In genomic region chr20:63982937-63983336, GRCh38 we compare ENCODE assay signal across 16 cellular contexts. TPM values are rescaled to one million over a fixed set of nuclear protein-coding genes. Genes with fewer than 3 reads are reported as not detected.
DNase-seq lines count a peak whose midpoint lies in the region; ATAC-seq and TF ChIP-seq lines count a peak whose summit lies in the region.
"Had no signal": no experiment of that assay in that cellular context is flagged by ENCODE, and none has a peak within 500 bp of the region (broad histone marks: within the 10 kb centered on the region; RNA-seq: fewer than 3 reads in every experiment).

No MANE protein-coding gene starts in this region.

- H3K27me3 ChIP-seq in SK-N-SH (ENCODE audit: insufficient read depth), result no peaks in the 10 kb centered on the region
- no peaks in the 10 kb centered on the region for H3K27me3 ChIP-seq in DND-41 (ENCODE audit: insufficient read depth, low read length, poor library complexity)
- H3K27me3 ChIP-seq: left lung had no signal

- H3K36me3 ChIP-seq in SK-N-SH (replicated peaks in 1 of 2; ENCODE audit: control insufficient read depth in 1 of 2, insufficient read depth in 2 of 2, low read length in 1 of 2) (peaks cover 22 to 41% of the 10 kb centered on the region in 2 experiments), DND-41 (ENCODE audit: insufficient read depth, low read length) (peaks cover 54% of the 10 kb centered on the region)

- peaks cover 17% of the 10 kb centered on the region for H3F3A ChIP-seq in SK-N-SH (replicated peaks; ENCODE audit: insufficient read depth)

- H3K9ac ChIP-seq in SK-N-SH (no peak overlapping the region), DND-41 (ENCODE audit: low read depth, low read length) (peak overlapping the region; percentile 76)

- peaks cover 10 to 23% of the 10 kb centered on the region in 2 experiments for H3K4me1 ChIP-seq in SK-N-SH (ENCODE audit: control insufficient read depth in 1 of 2, insufficient read depth in 2 of 2, low read depth in 1 of 2, low read length in 1 of 2)
- H3K4me1 ChIP-seq in DND-41 (ENCODE audit: insufficient read depth, low read length), result peaks cover 44% of the 10 kb centered on the region

- peaks cover 26% of the 10 kb centered on the region for H3K4me1 Mint-ChIP-seq in activated T-helper 17 cell treated with anti-CD3 and anti-CD28 coated beads, Interleukin-2, amount 50 U/mL, for 72 hours
- peaks cover 32 to 54% (median 48%) of the 10 kb centered on the region in 4 donors for H3K4me1 Mint-ChIP-seq in naive thymus-derived CD8-positive, alpha-beta T cell

- TF ChIP-seq RAD21 in SK-N-SH (IDR thresholded peaks at IDR 0.05; ENCODE audit: low read length), result no peak

- no peak overlapping the region for H2AFZ ChIP-seq in SK-N-SH (ENCODE audit: low read depth)
- no peak overlapping the region for H2AFZ ChIP-seq in DND-41 (ENCODE audit: low read depth, low read length)

- H3K4me3 ChIP-seq in SK-N-SH (ENCODE audit: low read depth in 2 of 2, low read length in 1 of 2) (no peak overlapping the region), DND-41 (ENCODE audit: low read depth in 1 of 2, low read length in 2 of 2) (peak overlapping the region in 1 of 2 experiments; percentile 97; a peak in 1 of 4 replicates)

- H3K27me3 Mint-ChIP-seq in activated T-helper 17 cell treated with anti-CD3 and anti-CD28 coated beads, Interleukin-2, amount 50 U/mL, for 72 hours, result no peaks in the 10 kb centered on the region
- H3K27me3 Mint-ChIP-seq in naive thymus-derived CD8-positive, alpha-beta T cell, result no peaks in the 10 kb centered on the region

- H3K9me2 ChIP-seq in SK-N-SH, result no peaks in the 10 kb centered on the region

- POLR2A ChIA-PET in SK-N-SH (lab: Yijun Ruan, JAX), result interaction anchor here (0.6 to 3.4 kb wide), 2 partner anchors 55 to 446 kb away, joined by 3 to 18 read pairs; partner anchors contain the start of gene PTK6
- POLR2A ChIA-PET in naive thymus-derived CD8-positive, alpha-beta T cell (lab: Charles Lee), result interaction anchor here (0.6 to 4.0 kb wide), 7 partner anchors 9 to 80 kb away, joined by 3 to 67 read pairs (median 3); partner anchors contain the start of genes C20orf204, TCEA2 and UCKL1

- DNase-seq in SK-N-SH (no peak), DND-41 (no peak), NCI-H2196 treated with DMSO at 0.1 percent for 48 hours (lab: John Stamatoyannopoulos, UW; ENCODE audit: unreplicated experiment) (no peak), NCI-H446 treated with DMSO at 0.1 percent for 48 hours (lab: John Stamatoyannopoulos, UW) (no peak)
- no peak for DNase-seq in naive thymus-derived CD8-positive, alpha-beta T cell
- DNase-seq: activated effector memory CD4-positive, alpha-beta T cell treated with anti-CD3 and anti-CD28 coated beads, Interleukin-2, amount 50 U/mL, for 16 hours; effector CD4-positive, alpha-beta T cell; GF-D8; IMR-90 had no signal

- H3K4me2 ChIP-seq in SK-N-SH (0 out of 2 replicates have a peak overlapping the region, but pooled peaks have one; percentile 90), DND-41 (ENCODE audit: insufficient read depth, low read length) (peak overlapping the region; percentile 89)

- no peak for TF ChIP-seq EP300 in SK-N-SH (IDR thresholded peaks at IDR 0.05; ENCODE audit: borderline replicate concordance in 1 of 2, low read depth in 1 of 2, low read length in 1 of 2)

- H3K9me3 Mint-ChIP-seq in activated T-helper 17 cell treated with anti-CD3 and anti-CD28 coated beads, Interleukin-2, amount 50 U/mL, for 72 hours, result no peaks in the 10 kb centered on the region
- no peaks in the 10 kb centered on the region for H3K9me3 Mint-ChIP-seq in naive thymus-derived CD8-positive, alpha-beta T cell

- H3K27ac ChIP-seq in SK-N-SH (ENCODE audit: low read depth in 2 of 2, low read length in 1 of 2) (no peak overlapping the region), DND-41 (ENCODE audit: low read length) (no peak overlapping the region)
- H3K27ac ChIP-seq: 22Rv1, left lung had no signal

- H3K4me3 Mint-ChIP-seq in activated T-helper 17 cell treated with anti-CD3 and anti-CD28 coated beads, Interleukin-2, amount 50 U/mL, for 72 hours, result peak overlapping the region; percentile 86
- peak overlapping the region; percentile 36 to 98 (median 70) for H3K4me3 Mint-ChIP-seq in naive thymus-derived CD8-positive, alpha-beta T cell

- 90% methylated on average over 14 of the region's 14 CpGs for WGBS in SK-N-SH (ENCODE audit: low lambda C conversion rate)

- TF ChIP-seq CTCF in SK-N-SH (IDR thresholded peaks at IDR 0.05) (no peak), DND-41 (IDR thresholded peaks at IDR 0.05; ENCODE audit: borderline replicate concordance, extremely low read depth, low read length, poor library complexity, severe bottlenecking) (no peak)

- CTCF ChIA-PET in SK-N-SH (lab: Yijun Ruan, JAX), result interaction anchor here (0.9 to 3.9 kb wide), 7 partner anchors 9 to 137 kb away, joined by 3 to 41 read pairs (median 3); no protein-coding TSS in a partner anchor

- H3K27ac Mint-ChIP-seq in activated T-helper 17 cell treated with anti-CD3 and anti-CD28 coated beads, Interleukin-2, amount 50 U/mL, for 72 hours, result peak overlapping the region; percentile 91
- peak overlapping the region in 7 of 10 donors; percentile 33 to 96 (median 83) for H3K27ac Mint-ChIP-seq in naive thymus-derived CD8-positive, alpha-beta T cell

- peaks cover 73% of the 10 kb centered on the region for H3K36me3 Mint-ChIP-seq in activated T-helper 17 cell treated with anti-CD3 and anti-CD28 coated beads, Interleukin-2, amount 50 U/mL, for 72 hours (ENCODE audit: low read depth)
- peaks cover 0 to 59% (median 15%) of the 10 kb centered on the region in 3 donors for H3K36me3 Mint-ChIP-seq in naive thymus-derived CD8-positive, alpha-beta T cell

- H4K20me1 ChIP-seq in SK-N-SH (ENCODE audit: insufficient read depth) (no peaks in the 10 kb centered on the region), DND-41 (ENCODE audit: insufficient read depth, low read length) (peaks cover 18% of the 10 kb centered on the region)

- no peak for ATAC-seq in SK-N-SH treated with all-trans-retinoic acid at 6 μM for 48 hours
- ATAC-seq in DND-41 (ENCODE audit: insufficient read depth, low read depth), result no peak
- no peak for ATAC-seq in activated T-helper 17 cell treated with anti-CD3 and anti-CD28 coated beads, Interleukin-2, amount 50 U/mL, for 72 hours (replicated peaks)
- no peak for ATAC-seq in naive thymus-derived CD8-positive, alpha-beta T cell
- ATAC-seq in HG03520 (IDR thresholded peaks at IDR 0.05; ENCODE audit: unreplicated experiment), result no peak
- ATAC-seq: activated CD4-positive, CD25-positive, alpha-beta regulatory T cell treated with anti-CD3 and anti-CD28 coated beads, Interleukin-2, amount 50 U/mL, for 24 hours; left lung; sciatic nerve had no signal

- peaks cover 51% of the 10 kb centered on the region for H3K79me2 ChIP-seq in SK-N-SH (ENCODE audit: insufficient read depth)
- H3K79me2 ChIP-seq in DND-41 (ENCODE audit: insufficient read depth, low read length), result peaks cover 52% of the 10 kb centered on the region

- H3K9me3 ChIP-seq in SK-N-SH (no peaks in the 10 kb centered on the region), DND-41 (ENCODE audit: insufficient read depth, low read length, severe bottlenecking) (no peaks in the 10 kb centered on the region)
- H3K9me3 ChIP-seq: left lung had no signal

TF ChIP-seq in SK-N-SH, 30 proteins besides CTCF, POLR2A, EP300 and RAD21 (continues in another document):
- TF ChIP-seq YY1 (IDR thresholded peaks at IDR 0.05; ENCODE audit: low read depth) (no peak), CHD2 (IDR thresholded peaks at IDR 0.05; ENCODE audit: low read length, partially characterized antibody) (no peak), MXI1 (IDR thresholded peaks at IDR 0.05; ENCODE audit: low read depth, low read length) (no peak)

RNA-seq across cellular contexts. Expression of gene PRPF6, which starts 2.0 kb away (rescaled TPM):
- 50.1 and 59.1 TPM in 2 replicates for polyA plus RNA-seq in SK-N-SH (2012; rRNA removed)
- polyA plus RNA-seq in SK-N-SH (2012; cell fraction: cytosol; rRNA removed), result 38.8 and 45.4 TPM in 2 replicates
- polyA plus RNA-seq in SK-N-SH (2012; cell fraction: nucleus; rRNA removed), result 62.1 and 68.6 TPM in 2 replicates
- 10 to 100 TPM; 88.5 to 97.4 TPM for total RNA-seq in activated T-helper 17 cell treated with anti-CD3 and anti-CD28 coated beads, Interleukin-2, amount 50 U/mL, for 72 hours
- 10 to 100 TPM; 91.1 to 93.3 TPM for total RNA-seq in naive thymus-derived CD8-positive, alpha-beta T cell
- polyA plus RNA-seq in naive thymus-derived CD8-positive, alpha-beta T cell, result 100 to 1,000 TPM in 1 of 3 donors, 10 to 100 TPM in 2; 67.2 to 110 (median 85.9) TPM

RNA-seq across cellular contexts. Expression of gene SAMD10, which starts 3.5 kb away (rescaled TPM):
- 11.0 and 11.6 TPM in 2 replicates for polyA plus RNA-seq in SK-N-SH (2012; rRNA removed)
- polyA plus RNA-seq in SK-N-SH (2012; cell fraction: cytosol; rRNA removed), result 3.8 and 5.8 TPM in 2 replicates
- polyA plus RNA-seq in SK-N-SH (2012; cell fraction: nucleus; rRNA removed), result 72.3 and 82.0 TPM in 2 replicates
- 10 to 100 TPM; 21.4 to 32.7 TPM for total RNA-seq in activated T-helper 17 cell treated with anti-CD3 and anti-CD28 coated beads, Interleukin-2, amount 50 U/mL, for 72 hours
- 1 to 10 TPM; 7.7 to 9.3 TPM for total RNA-seq in naive thymus-derived CD8-positive, alpha-beta T cell
- 10 to 100 TPM in 1 of 3 donors, 1 to 10 TPM in 2; 7.4 to 15.4 (median 8.9) TPM for polyA plus RNA-seq in naive thymus-derived CD8-positive, alpha-beta T cell

RNA-seq across cellular contexts. Expression of gene ZNF512B, which starts 13.2 kb away (rescaled TPM):
- 10.4 and 11.8 TPM in 2 replicates for polyA plus RNA-seq in SK-N-SH (2012; rRNA removed)
- polyA plus RNA-seq in SK-N-SH (2012; cell fraction: cytosol; rRNA removed), result 5.1 and 8.4 TPM in 2 replicates
- 43.8 and 50.5 TPM in 2 replicates for polyA plus RNA-seq in SK-N-SH (2012; cell fraction: nucleus; rRNA removed)
- total RNA-seq in activated T-helper 17 cell treated with anti-CD3 and anti-CD28 coated beads, Interleukin-2, amount 50 U/mL, for 72 hours, result 10 to 100 TPM; 13.9 to 21.3 TPM
- total RNA-seq in naive thymus-derived CD8-positive, alpha-beta T cell, result 10 to 100 TPM; 17.7 to 19.4 TPM
- 1 to 10 TPM in 1 of 3 donors, under 1 TPM in 2; 0.57 to 1.5 (median 0.59) TPM for polyA plus RNA-seq in naive thymus-derived CD8-positive, alpha-beta T cell

RNA-seq across cellular contexts. Expression of gene UCKL1, which starts 26.7 kb away (rescaled TPM):
- 70.3 and 71.6 TPM in 2 replicates for polyA plus RNA-seq in SK-N-SH (2012; rRNA removed)
- 25.9 and 43.7 TPM in 2 replicates for polyA plus RNA-seq in SK-N-SH (2012; cell fraction: cytosol; rRNA removed)
- polyA plus RNA-seq in SK-N-SH (2012; cell fraction: nucleus; rRNA removed), result 214 and 226 TPM in 2 replicates
- total RNA-seq in activated T-helper 17 cell treated with anti-CD3 and anti-CD28 coated beads, Interleukin-2, amount 50 U/mL, for 72 hours, result 10 to 100 TPM; 27.5 to 36.2 TPM
- total RNA-seq in naive thymus-derived CD8-positive, alpha-beta T cell, result 10 to 100 TPM; 48.2 to 50.9 TPM
- 10 to 100 TPM; 19.8 to 28.3 (median 21.0) TPM for polyA plus RNA-seq in naive thymus-derived CD8-positive, alpha-beta T cell

RNA-seq across cellular contexts. Expression of gene C20orf204, which starts 53.0 kb away (rescaled TPM):
- 0.16 and 0.21 TPM in 2 replicates for polyA plus RNA-seq in SK-N-SH (2012; rRNA removed)
- polyA plus RNA-seq in SK-N-SH (2012; cell fraction: cytosol; rRNA removed), result 0.01 and 0.05 TPM in 2 replicates
- polyA plus RNA-seq in SK-N-SH (2012; cell fraction: nucleus; rRNA removed), result 2.1 and 5.9 TPM in 2 replicates
- total RNA-seq in activated T-helper 17 cell treated with anti-CD3 and anti-CD28 coated beads, Interleukin-2, amount 50 U/mL, for 72 hours, result 10 to 100 TPM; 12.8 to 21.5 TPM
- 1 to 10 TPM; 5.6 to 5.8 TPM for total RNA-seq in naive thymus-derived CD8-positive, alpha-beta T cell
- polyA plus RNA-seq in naive thymus-derived CD8-positive, alpha-beta T cell, result under 1 TPM in 1 of 3 donors, not detected in 2; 0.54 TPM
